Comparison of ENCODE assay signal across 9 cellular contexts in the genomic region with DNA sequence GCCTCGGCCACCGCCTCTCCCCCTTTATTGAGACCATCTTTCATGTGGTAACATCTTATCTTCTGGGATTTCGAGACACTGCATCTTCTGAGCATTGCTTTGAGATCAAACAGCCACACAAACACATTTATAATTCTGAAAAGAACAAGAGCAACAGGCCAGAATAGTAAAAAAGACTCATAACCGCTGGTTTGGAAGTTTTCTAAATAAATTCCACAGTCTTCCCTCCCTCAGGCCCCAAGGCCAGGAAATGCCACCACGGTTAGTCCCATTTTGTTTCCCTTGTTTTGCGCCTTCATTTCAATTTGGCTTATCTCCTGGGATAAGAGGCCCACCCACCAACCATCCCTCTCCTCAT. TPM values are rescaled to one million over a fixed set of nuclear protein-coding genes. Genes with fewer than 3 reads are reported as not detected.
DNase-seq lines count a peak whose midpoint lies in the region; ATAC-seq and TF ChIP-seq lines count a peak whose summit lies in the region.
"Had no signal": no experiment of that assay in that cellular context is flagged by ENCODE, and none has a peak within 500 bp of the region (broad histone marks: within the 10 kb centered on the region; RNA-seq: fewer than 3 reads in every experiment).

No MANE protein-coding gene starts in this region.

- intact Hi-C loops in CD8-positive, alpha-beta T cell (cut with DNase I, micrococcal nuclease): loop anchor here (1.0 to 2.0 kb wide), 5 partner anchors 9 to 235 kb away; partner anchors contain the start of gene ZC3H7A (in 1 of the 2)
- intact Hi-C loops in esophagus muscularis mucosa (cut with DNase I) (no loop called here), ovary (cut with DNase I) (no loop called here)

- no peaks in the 10 kb centered on the region for H3K27me3 ChIP-seq in CD8-positive, alpha-beta T cell (ENCODE audit: insufficient read depth, low read length)
- H3K27me3 ChIP-seq in RWPE2 (ENCODE audit: insufficient read depth, poor library complexity, severe bottlenecking) (no peaks in the 10 kb centered on the region), esophagus muscularis mucosa (no peaks in the 10 kb centered on the region), ovary (no peaks in the 10 kb centered on the region)

- TF ChIP-seq CTCF in CD8-positive, alpha-beta T cell (IDR thresholded peaks at IDR 0.05): no peak
- no peak for TF ChIP-seq CTCF in RWPE2 (IDR thresholded peaks at IDR 0.05; ENCODE audit: poor library complexity, severe bottlenecking)
- TF ChIP-seq CTCF in esophagus muscularis mucosa (IDR thresholded peaks at IDR 0.05): no peak
- no peak for TF ChIP-seq CTCF in ovary (IDR thresholded peaks at IDR 0.05)

- WGBS in esophagus muscularis mucosa: 79% methylated on average over 6 of the region's 6 CpGs
- 11 to 13% (median 12%) methylated on average over 6 of the region's 6 CpGs for WGBS in ovary, 3 donors

- H3K36me3 Mint-ChIP-seq in CD8-positive, alpha-beta T cell: peaks cover 52% of the 10 kb centered on the region

- TF ChIP-seq POLR2A in esophagus muscularis mucosa (IDR thresholded peaks at IDR 0.05; ENCODE audit: low read depth): no peak
- TF ChIP-seq POLR2A in ovary (IDR thresholded peaks at IDR 0.05): no peak

- no peak for ATAC-seq in CD8-positive, alpha-beta T cell
- ATAC-seq in RWPE2 (ENCODE audit: low read depth): no peak
- ATAC-seq in HG02798 (IDR thresholded peaks at IDR 0.05; ENCODE audit: poor library complexity, unreplicated experiment): no peak
- no peak for ATAC-seq in GM18909 (IDR thresholded peaks at IDR 0.05; ENCODE audit: poor library complexity, unreplicated experiment)

- peak overlapping the region; percentile 83 for H3K4me3 Mint-ChIP-seq in CD8-positive, alpha-beta T cell

- H3K27ac Mint-ChIP-seq in CD8-positive, alpha-beta T cell: peak overlapping the region; percentile 99

- peaks cover 2% of the 10 kb centered on the region for H3K36me3 ChIP-seq in CD8-positive, alpha-beta T cell (ENCODE audit: insufficient read depth, low read length)
- H3K36me3 ChIP-seq in RWPE2 (ENCODE audit: low read depth) (peaks cover 46% of the 10 kb centered on the region), esophagus muscularis mucosa (peaks cover 1 to 3% (median 2%) of the 10 kb centered on the region in 4 donors), ovary (no peaks in the 10 kb centered on the region)

- H3K27ac ChIP-seq in CD8-positive, alpha-beta T cell (ENCODE audit: low read depth, low read length): peak overlapping the region; percentile 90
- peak overlapping the region; percentile 57 for H3K27ac ChIP-seq in RWPE2 (ENCODE audit: poor library complexity, severe bottlenecking)
- peak overlapping the region; percentile 59 to 72 (median 68) for H3K27ac ChIP-seq in esophagus muscularis mucosa (replicated peaks in 1 of 4)
- peak overlapping the region; percentile 10 to 80 for H3K27ac ChIP-seq in ovary

- no peaks in the 10 kb centered on the region for H3K9me3 Mint-ChIP-seq in CD8-positive, alpha-beta T cell

- no peaks in the 10 kb centered on the region for H3K27me3 Mint-ChIP-seq in CD8-positive, alpha-beta T cell (ENCODE audit: low read depth)

- CTCF ChIA-PET in CD8-positive, alpha-beta T cell (lab: Charles Lee): interaction anchor here (1.3 to 5.6 kb wide), 4 partner anchors 25 to 80 kb away, joined by 5 to 25 read pairs (median 16); partner anchors contain the start of gene LITAF

- peak overlapping the region; percentile 42 for H3K4me3 ChIP-seq in CD8-positive, alpha-beta T cell (ENCODE audit: low read depth, low read length)
- no peak overlapping the region for H3K4me3 ChIP-seq in RWPE2 (ENCODE audit: severe bottlenecking)
- no peak overlapping the region for H3K4me3 ChIP-seq in esophagus muscularis mucosa
- H3K4me3 ChIP-seq in ovary: no peak overlapping the region
- H3K4me3 ChIP-seq: mucosa of descending colon had no signal

- H3K4me1 ChIP-seq in CD8-positive, alpha-beta T cell (ENCODE audit: insufficient read depth, low read length): peaks cover 81% of the 10 kb centered on the region
- peaks cover 28% of the 10 kb centered on the region for H3K4me1 ChIP-seq in RWPE2 (ENCODE audit: insufficient read depth, poor library complexity, severe bottlenecking)
- peaks cover 2 to 40% (median 31%) of the 10 kb centered on the region in 4 donors for H3K4me1 ChIP-seq in esophagus muscularis mucosa
- H3K4me1 ChIP-seq in ovary (ENCODE audit: insufficient read depth): peaks cover 9% of the 10 kb centered on the region

- no peaks in the 10 kb centered on the region for H3K9me3 ChIP-seq in CD8-positive, alpha-beta T cell (ENCODE audit: low read length)
- H3K9me3 ChIP-seq in RWPE2 (ENCODE audit: severe bottlenecking) (no peaks in the 10 kb centered on the region), esophagus muscularis mucosa (peaks cover 0 to 2% (median under 1%) of the 10 kb centered on the region in 4 donors), ovary (peaks cover 0 to 2% of the 10 kb centered on the region in 2 donors)

- POLR2A ChIA-PET in CD8-positive, alpha-beta T cell (lab: Charles Lee): interaction anchor here (0.9 to 2.5 kb wide), 7 partner anchors 22 to 108 kb away, joined by 3 to 15 read pairs (median 6); partner anchors contain the start of gene LITAF

- H3K4me1 Mint-ChIP-seq in CD8-positive, alpha-beta T cell (ENCODE audit: low read depth): peaks cover 84% of the 10 kb centered on the region

- TF ChIP-seq EP300 in esophagus muscularis mucosa (IDR thresholded peaks at IDR 0.05) (no peak), ovary (IDR thresholded peaks at IDR 0.05) (no peak)

- DNase-seq in CD8-positive, alpha-beta T cell: no peak
- DNase-seq in RWPE2 (ENCODE audit: low spot score) (no peak), esophagus muscularis mucosa (ENCODE audit: extremely low spot score) (no peak), ovary (no peak), inferior parietal cortex (ENCODE audit: extremely low spot score) (no peak), NCI-H2196 treated with DMSO at 0.1 percent for 48 hours (lab: John Stamatoyannopoulos, UW; ENCODE audit: unreplicated experiment) (no peak)

RNA-seq across cellular contexts. Expression of gene LITAF, which starts 25.3 kb away (rescaled TPM):
- 100 to 1,000 TPM; 543 TPM for total RNA-seq in CD8-positive, alpha-beta T cell
- total RNA-seq in esophagus muscularis mucosa: 10 to 100 TPM; 28.7 to 88.3 (median 36.8) TPM
- 100 to 1,000 TPM in 4 of 7 donors, 10 to 100 TPM in 3; 39.7 to 169 (median 105) TPM for total RNA-seq in ovary
- 100 to 1,000 TPM in 1 of 2 donors, 10 to 100 TPM in 1; 49.1 to 139 TPM for polyA plus RNA-seq in ovary

Comparison
In these comparisons a context has a peak if more than half of its experiments do, and no peak if none do; other contexts are left out.
1. intact Hi-C loops: an anchor here in CD8-positive, alpha-beta T cell (1.0 to 2.0 kb wide); none called in esophagus muscularis mucosa and ovary.